Comparison of ENCODE assay signal across 1 cellular context in genomic region chr2:54657664-54658083, GRCh38.
A peak's percentile ranks its signal among the peaks of the same experiment; 100 is the strongest.
TF ChIP-seq lines count a peak whose summit lies in the region.

No MANE protein-coding gene starts in this region.

TF ChIP-seq in HepG2, 621 proteins besides CTCF, POLR2A, EP300 and RAD21 (continued from another document and continues in another):
- no peak for TF ChIP-seq BCL3 (CRISPR knock-in tag; IDR thresholded peaks at IDR 0.05)
- TF ChIP-seq, protein P1, sequence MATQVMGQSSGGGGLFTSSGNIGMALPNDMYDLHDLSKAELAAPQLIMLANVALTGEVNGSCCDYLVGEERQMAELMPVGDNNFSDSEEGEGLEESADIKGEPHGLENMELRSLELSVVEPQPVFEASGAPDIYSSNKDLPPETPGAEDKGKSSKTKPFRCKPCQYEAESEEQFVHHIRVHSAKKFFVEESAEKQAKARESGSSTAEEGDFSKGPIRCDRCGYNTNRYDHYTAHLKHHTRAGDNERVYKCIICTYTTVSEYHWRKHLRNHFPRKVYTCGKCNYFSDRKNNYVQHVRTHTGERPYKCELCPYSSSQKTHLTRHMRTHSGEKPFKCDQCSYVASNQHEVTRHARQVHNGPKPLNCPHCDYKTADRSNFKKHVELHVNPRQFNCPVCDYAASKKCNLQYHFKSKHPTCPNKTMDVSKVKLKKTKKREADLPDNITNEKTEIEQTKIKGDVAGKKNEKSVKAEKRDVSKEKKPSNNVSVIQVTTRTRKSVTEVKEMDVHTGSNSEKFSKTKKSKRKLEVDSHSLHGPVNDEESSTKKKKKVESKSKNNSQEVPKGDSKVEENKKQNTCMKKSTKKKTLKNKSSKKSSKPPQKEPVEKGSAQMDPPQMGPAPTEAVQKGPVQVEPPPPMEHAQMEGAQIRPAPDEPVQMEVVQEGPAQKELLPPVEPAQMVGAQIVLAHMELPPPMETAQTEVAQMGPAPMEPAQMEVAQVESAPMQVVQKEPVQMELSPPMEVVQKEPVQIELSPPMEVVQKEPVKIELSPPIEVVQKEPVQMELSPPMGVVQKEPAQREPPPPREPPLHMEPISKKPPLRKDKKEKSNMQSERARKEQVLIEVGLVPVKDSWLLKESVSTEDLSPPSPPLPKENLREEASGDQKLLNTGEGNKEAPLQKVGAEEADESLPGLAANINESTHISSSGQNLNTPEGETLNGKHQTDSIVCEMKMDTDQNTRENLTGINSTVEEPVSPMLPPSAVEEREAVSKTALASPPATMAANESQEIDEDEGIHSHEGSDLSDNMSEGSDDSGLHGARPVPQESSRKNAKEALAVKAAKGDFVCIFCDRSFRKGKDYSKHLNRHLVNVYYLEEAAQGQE (IDR thresholded peaks at IDR 0.05; ENCODE audit: borderline replicate concordance in 1 of 2, low read depth in 1 of 2, low read length in 2 of 2), result peak in 1 of 2 experiments; percentile 37; a peak in 1 of 4 replicates
- no peak for TF ChIP-seq ZNF225 (CRISPR knock-in tag; IDR thresholded peaks at IDR 0.05)
- TF ChIP-seq, protein P2, sequence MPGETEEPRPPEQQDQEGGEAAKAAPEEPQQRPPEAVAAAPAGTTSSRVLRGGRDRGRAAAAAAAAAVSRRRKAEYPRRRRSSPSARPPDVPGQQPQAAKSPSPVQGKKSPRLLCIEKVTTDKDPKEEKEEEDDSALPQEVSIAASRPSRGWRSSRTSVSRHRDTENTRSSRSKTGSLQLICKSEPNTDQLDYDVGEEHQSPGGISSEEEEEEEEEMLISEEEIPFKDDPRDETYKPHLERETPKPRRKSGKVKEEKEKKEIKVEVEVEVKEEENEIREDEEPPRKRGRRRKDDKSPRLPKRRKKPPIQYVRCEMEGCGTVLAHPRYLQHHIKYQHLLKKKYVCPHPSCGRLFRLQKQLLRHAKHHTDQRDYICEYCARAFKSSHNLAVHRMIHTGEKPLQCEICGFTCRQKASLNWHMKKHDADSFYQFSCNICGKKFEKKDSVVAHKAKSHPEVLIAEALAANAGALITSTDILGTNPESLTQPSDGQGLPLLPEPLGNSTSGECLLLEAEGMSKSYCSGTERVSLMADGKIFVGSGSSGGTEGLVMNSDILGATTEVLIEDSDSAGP (CRISPR knock-in tag; IDR thresholded peaks at IDR 0.05; ENCODE audit: borderline replicate concordance), result peak; percentile 22; the same call in 1 of the 2 replicates
- TF ChIP-seq, protein P3, sequence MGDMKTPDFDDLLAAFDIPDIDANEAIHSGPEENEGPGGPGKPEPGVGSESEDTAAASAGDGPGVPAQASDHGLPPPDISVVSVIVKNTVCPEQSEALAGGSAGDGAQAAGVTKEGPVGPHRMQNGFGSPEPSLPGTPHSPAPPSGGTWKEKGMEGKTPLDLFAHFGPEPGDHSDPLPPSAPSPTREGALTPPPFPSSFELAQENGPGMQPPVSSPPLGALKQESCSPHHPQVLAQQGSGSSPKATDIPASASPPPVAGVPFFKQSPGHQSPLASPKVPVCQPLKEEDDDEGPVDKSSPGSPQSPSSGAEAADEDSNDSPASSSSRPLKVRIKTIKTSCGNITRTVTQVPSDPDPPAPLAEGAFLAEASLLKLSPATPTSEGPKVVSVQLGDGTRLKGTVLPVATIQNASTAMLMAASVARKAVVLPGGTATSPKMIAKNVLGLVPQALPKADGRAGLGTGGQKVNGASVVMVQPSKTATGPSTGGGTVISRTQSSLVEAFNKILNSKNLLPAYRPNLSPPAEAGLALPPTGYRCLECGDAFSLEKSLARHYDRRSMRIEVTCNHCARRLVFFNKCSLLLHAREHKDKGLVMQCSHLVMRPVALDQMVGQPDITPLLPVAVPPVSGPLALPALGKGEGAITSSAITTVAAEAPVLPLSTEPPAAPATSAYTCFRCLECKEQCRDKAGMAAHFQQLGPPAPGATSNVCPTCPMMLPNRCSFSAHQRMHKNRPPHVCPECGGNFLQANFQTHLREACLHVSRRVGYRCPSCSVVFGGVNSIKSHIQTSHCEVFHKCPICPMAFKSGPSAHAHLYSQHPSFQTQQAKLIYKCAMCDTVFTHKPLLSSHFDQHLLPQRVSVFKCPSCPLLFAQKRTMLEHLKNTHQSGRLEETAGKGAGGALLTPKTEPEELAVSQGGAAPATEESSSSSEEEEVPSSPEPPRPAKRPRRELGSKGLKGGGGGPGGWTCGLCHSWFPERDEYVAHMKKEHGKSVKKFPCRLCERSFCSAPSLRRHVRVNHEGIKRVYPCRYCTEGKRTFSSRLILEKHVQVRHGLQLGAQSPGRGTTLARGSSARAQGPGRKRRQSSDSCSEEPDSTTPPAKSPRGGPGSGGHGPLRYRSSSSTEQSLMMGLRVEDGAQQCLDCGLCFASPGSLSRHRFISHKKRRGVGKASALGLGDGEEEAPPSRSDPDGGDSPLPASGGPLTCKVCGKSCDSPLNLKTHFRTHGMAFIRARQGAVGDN (CRISPR knock-in tag; IDR thresholded peaks at IDR 0.05), result peak; percentile 51
- TF ChIP-seq RFX1 (IDR thresholded peaks at IDR 0.05), result no peak
- no peak for TF ChIP-seq ZNF263 (CRISPR knock-in tag; IDR thresholded peaks at IDR 0.05)
- TF ChIP-seq, protein P4, sequence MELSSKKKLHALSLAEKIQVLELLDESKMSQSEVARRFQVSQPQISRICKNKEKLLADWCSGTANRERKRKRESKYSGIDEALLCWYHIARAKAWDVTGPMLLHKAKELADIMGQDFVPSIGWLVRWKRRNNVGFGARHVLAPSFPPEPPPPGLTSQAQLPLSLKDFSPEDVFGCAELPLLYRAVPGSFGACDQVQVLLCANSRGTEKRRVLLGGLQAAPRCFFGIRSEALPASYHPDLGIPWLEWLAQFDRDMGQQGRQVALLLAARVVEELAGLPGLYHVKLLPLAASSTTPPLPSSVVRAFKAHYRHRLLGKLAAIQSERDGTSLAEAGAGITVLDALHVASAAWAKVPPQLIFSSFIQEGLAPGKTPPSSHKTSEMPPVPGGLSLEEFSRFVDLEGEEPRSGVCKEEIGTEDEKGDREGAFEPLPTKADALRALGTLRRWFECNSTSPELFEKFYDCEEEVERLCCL (CRISPR knock-in tag; IDR thresholded peaks at IDR 0.05; ENCODE audit: borderline replicate concordance), result no peak
- 0 out of 2 replicates have a peak, but pooled peaks have one; percentile 47 for TF ChIP-seq MZF1 (CRISPR knock-in tag; IDR thresholded peaks at IDR 0.05; ENCODE audit: borderline replicate concordance)
- TF ChIP-seq ZNF883 (CRISPR knock-in tag; IDR thresholded peaks at IDR 0.05; ENCODE audit: not compliant biosample characterization), result peak; percentile 24
- no peak for TF ChIP-seq NFATC3 (CRISPR knock-in tag; IDR thresholded peaks at IDR 0.05)
- TF ChIP-seq HDAC2 (CRISPR knock-in tag; IDR thresholded peaks at IDR 0.05), result no peak
- TF ChIP-seq FIP1L1 (IDR thresholded peaks at IDR 0.05; ENCODE audit: borderline replicate concordance, insufficient read depth, low read depth, low read length), result no peak
- no peak for TF ChIP-seq ZHX2 (IDR thresholded peaks at IDR 0.05; ENCODE audit: low read depth)
- no peak for TF ChIP-seq ZHX2 (CRISPR knock-in tag; IDR thresholded peaks at IDR 0.05; ENCODE audit: borderline replicate concordance)
- TF ChIP-seq RBM22 (optimal IDR thresholded peaks at IDR 0.05; ENCODE audit: low read length), result peak; percentile 75
- TF ChIP-seq ATAD3A (CRISPR knock-in tag; IDR thresholded peaks at IDR 0.05), result no peak
- no peak for TF ChIP-seq CBX5 (CRISPR knock-in tag; IDR thresholded peaks at IDR 0.05; ENCODE audit: borderline replicate concordance)
- TF ChIP-seq, protein P5, sequence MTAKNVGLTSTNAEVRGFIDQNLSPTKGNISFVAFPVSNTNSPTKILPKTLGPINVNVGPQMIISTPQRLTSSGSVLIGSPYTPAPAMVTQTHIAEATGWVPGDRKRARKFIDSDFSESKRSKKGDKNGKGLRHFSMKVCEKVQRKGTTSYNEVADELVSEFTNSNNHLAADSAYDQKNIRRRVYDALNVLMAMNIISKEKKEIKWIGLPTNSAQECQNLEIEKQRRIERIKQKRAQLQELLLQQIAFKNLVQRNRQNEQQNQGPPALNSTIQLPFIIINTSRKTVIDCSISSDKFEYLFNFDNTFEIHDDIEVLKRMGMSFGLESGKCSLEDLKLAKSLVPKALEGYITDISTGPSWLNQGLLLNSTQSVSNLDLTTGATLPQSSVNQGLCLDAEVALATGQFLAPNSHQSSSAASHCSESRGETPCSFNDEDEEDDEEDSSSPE (CRISPR knock-in tag; IDR thresholded peaks at IDR 0.05), result no peak
- TF ChIP-seq ZNF484 (CRISPR knock-in tag; IDR thresholded peaks at IDR 0.05; ENCODE audit: borderline replicate concordance, low read depth), result no peak
- no peak for TF ChIP-seq TRIM24 (CRISPR knock-in tag; IDR thresholded peaks at IDR 0.05)
- TF ChIP-seq ATF5 (CRISPR knock-in tag; IDR thresholded peaks at IDR 0.05; ENCODE audit: low read depth), result no peak
- no peak for TF ChIP-seq SMARCC2 (IDR thresholded peaks at IDR 0.05)
- TF ChIP-seq IKZF4 (CRISPR knock-in tag; IDR thresholded peaks at IDR 0.05; ENCODE audit: borderline replicate concordance, low read depth, not compliant biosample characterization), result no peak
- no peak for TF ChIP-seq GATAD1 (CRISPR knock-in tag; IDR thresholded peaks at IDR 0.05)
- TF ChIP-seq EED (CRISPR knock-in tag; IDR thresholded peaks at IDR 0.05), result no peak
- TF ChIP-seq, protein P6, sequence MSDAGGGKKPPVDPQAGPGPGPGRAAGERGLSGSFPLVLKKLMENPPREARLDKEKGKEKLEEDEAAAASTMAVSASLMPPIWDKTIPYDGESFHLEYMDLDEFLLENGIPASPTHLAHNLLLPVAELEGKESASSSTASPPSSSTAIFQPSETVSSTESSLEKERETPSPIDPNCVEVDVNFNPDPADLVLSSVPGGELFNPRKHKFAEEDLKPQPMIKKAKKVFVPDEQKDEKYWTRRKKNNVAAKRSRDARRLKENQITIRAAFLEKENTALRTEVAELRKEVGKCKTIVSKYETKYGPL (CRISPR knock-in tag; IDR thresholded peaks at IDR 0.05), result no peak
